Comparison of ENCODE assay signal across 8 cellular contexts in the genomic region with DNA sequence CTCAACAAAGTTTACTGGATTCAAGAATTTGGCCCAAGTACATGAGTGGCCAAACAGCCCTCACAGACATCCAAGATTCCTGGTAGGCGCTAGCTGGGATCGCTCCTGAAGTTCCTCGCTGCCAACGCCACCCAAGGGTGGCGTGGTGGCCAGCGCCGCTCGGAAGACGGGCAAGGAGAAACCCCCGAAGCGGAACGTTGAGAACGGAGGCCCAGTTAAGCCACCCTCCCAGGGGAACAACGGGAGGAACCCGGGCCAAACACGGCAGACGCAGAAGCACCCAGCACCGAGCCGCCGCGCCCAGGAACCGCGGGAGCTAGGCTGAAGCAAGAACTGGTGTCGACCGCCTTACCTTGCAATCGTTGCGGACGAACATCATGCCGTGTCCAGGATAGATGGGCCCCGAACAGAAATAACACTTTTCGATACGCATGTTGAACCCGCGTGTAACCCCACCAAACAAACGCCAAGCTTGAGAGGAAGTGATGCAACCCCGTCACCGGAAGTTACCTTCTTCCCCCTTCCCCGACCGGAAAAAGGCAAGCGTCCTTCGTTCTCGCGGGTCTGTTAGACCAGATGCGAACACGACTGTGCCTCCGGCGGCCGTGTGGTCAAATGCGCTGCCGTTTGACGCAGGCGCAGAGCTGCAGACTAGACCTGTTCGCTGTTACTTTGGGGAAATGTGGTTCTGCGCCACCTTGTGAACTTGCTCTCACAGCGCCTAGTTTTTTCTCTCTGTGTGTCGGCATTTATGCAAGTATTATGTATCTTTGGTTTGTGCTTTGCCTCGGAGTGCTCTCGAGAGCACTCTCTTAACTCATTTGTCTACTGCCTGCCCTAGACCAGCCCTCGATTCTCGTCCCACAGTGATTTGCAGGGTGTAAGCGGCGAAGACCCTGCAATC. TPM values are rescaled to one million over a fixed set of nuclear protein-coding genes. Genes with fewer than 3 reads are reported as not detected.
DNase-seq lines count a peak whose midpoint lies in the region; ATAC-seq, FAIRE-seq and TF ChIP-seq lines count a peak whose summit lies in the region.

A gene (minus strand): TSS at position 484 of the 904 bp plus-strand sequence. CDS start 51 bp downstream, at position 433.

- peaks cover 0 to 7% (median 5%) of the 10 kb centered on the region in 3 donors for H3K9me3 Mint-ChIP-seq in T-cell

- no peak within 1 kb of the TSS for H3K27ac Mint-ChIP-seq in T-cell

- CTCF ChIA-PET in T-cell (lab: Charles Lee): interaction anchor here (0.5 to 2.2 kb wide), 8 partner anchors 12 to 122 kb away, joined by 3 to 12 read pairs (median 3); a partner anchor contains a TSS

- intact Hi-C loops in left cardiac atrium (cut with DNase I): no loop called here
- intact Hi-C loops in posterior vena cava (cut with DNase I): no loop called here

- peak; percentile 91 for TF ChIP-seq POLR2A in GM12892 (IDR thresholded peaks at IDR 0.05; ENCODE audit: low read depth, low read length)

- peaks cover 10% of the 10 kb centered on the region for H3K36me3 Mint-ChIP-seq in T-cell

- no peak within 1 kb of the TSS for H3K4me3 Mint-ChIP-seq in T-cell

- peak; percentile 100 for FAIRE-seq in GM12892 (lab: Jason Lieb, UNC)

- H3K27me3 Mint-ChIP-seq in T-cell: no peaks in the 10 kb centered on the region

- ATAC-seq in HG02852 (IDR thresholded peaks at IDR 0.05; ENCODE audit: unreplicated experiment): peak; percentile 96
- ATAC-seq in T-cell (replicated peaks in 1 of 4): peak; percentile 97 to 98 (median 98)
- peak; percentile 99 for ATAC-seq in left cardiac atrium

- DNase-seq in GM12892 (ENCODE audit: insufficient read length) (peak; percentile 65), NCI-H1436 treated with DMSO at 0.1 percent for 48 hours (lab: John Stamatoyannopoulos, UW) (peak; percentile 84), T-cell (peak; percentile 88 to 98 (median 96)), amniotic stem cell (lab: John Stamatoyannopoulos, UW) (peak; percentile 97), left cardiac atrium (peak; percentile 97), posterior vena cava (ENCODE audit: low spot score) (peak; percentile 99), ureter (ENCODE audit: low spot score) (peak; percentile 97)

- H3K4me1 Mint-ChIP-seq in T-cell: peaks cover 0 to 28% (median 21%) of the 10 kb centered on the region in 3 donors

- POLR2A ChIA-PET in T-cell (lab: Charles Lee): interaction anchor here (0.6 to 1.5 kb wide), 8 partner anchors 13 to 308 kb away, joined by 3 to 10 read pairs (median 5); a partner anchor contains a TSS

RNA-seq across cellular contexts. Expression of the gene that starts here (rescaled TPM):
- polyA plus RNA-seq in GM12892 (2012; ENCODE audit: missing spikeins): 127 TPM
- total RNA-seq in T-cell (100 to 1,000 TPM in 3 of 5 donors, 10 to 100 TPM in 2; 88.9 to 133 (median 108) TPM), left cardiac atrium (10 to 100 TPM; 43.7 to 52.9 TPM), posterior vena cava (10 to 100 TPM; 68.9 to 69.9 TPM), ureter (62.2 TPM)

Comparison
In these comparisons a context has a peak if more than half of its experiments do, and no peak if none do; other contexts are left out.
1. Peak in every context shown above with its lines: DNase-seq and ATAC-seq.